Comparison of ENCODE assay signal across 14 cellular contexts in the genomic region with DNA sequence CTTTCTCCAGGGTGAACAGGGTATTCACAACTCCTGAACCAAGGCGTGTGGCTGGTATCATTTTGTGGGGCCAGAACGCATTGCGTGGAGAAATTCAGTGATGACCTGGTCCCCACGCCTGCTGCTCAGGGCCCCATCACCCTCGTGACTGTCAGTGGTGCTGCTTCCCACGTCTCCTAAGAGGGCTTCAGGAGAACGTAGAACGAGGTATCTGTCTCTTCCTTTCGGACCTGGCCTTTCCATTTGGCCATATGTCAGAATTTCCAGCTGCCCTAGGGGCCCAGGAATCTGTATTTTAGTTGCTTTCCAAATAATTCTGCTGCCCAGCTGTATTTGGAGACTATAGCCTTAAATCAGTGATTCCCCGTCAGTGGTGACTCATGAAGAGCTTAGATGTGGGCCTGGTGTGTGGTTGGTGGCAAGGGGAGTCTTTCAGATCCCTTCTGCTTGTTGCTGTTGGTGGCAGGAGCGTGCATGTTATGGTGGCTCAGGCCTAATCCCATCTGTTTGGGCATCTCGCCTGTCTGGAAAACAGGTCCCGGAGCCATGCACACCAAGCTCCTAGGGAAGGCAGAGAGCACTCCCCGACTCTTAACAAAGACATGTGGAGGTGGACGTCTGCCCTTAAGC. TPM values are rescaled to one million over a fixed set of nuclear protein-coding genes. Genes with fewer than 3 reads are reported as not detected.
DNase-seq lines count a peak whose midpoint lies in the region; ATAC-seq and TF ChIP-seq lines count a peak whose summit lies in the region.
"Had no signal": no experiment of that assay in that cellular context is flagged by ENCODE, and none has a peak within 500 bp of the region (broad histone marks: within the 10 kb centered on the region; RNA-seq: fewer than 3 reads in every experiment).

No MANE protein-coding gene starts in this region.

- peak overlapping the region; percentile 7 for H3K27ac ChIP-seq in neuronal stem cell (replicated peaks; ENCODE audit: low read length)
- no peak overlapping the region for H3K27ac ChIP-seq in uterus

- peak overlapping the region; percentile 92 for H3K27ac Mint-ChIP-seq in chondrocyte (ENCODE audit: unreplicated experiment)
- H3K27ac Mint-ChIP-seq: CD8-positive, alpha-beta T cell had no signal

- intact Hi-C loops in uterus (cut with DNase I; ENCODE audit: low total_unique reads): no loop called here

- peaks cover 44% of the 10 kb centered on the region for H3K4me1 Mint-ChIP-seq in chondrocyte (ENCODE audit: low read depth)

- H2BK15ac ChIP-seq in neuronal stem cell (ENCODE audit: low read length): peak overlapping the region; percentile 82

- no peak overlapping the region for H4K91ac ChIP-seq in neuronal stem cell (ENCODE audit: low read depth, low read length, poor library complexity)

- H3K79me1 ChIP-seq in neuronal stem cell (ENCODE audit: low read depth, low read length): no peaks in the 10 kb centered on the region

- no peak overlapping the region for H3K14ac ChIP-seq in neuronal stem cell (ENCODE audit: low read length)

- TF ChIP-seq POLR2A in uterus (IDR thresholded peaks at IDR 0.05): no peak

- H3K9me3 ChIP-seq in neuronal stem cell (replicated peaks in 1 of 2; ENCODE audit: control insufficient read depth in 2 of 2, insufficient read depth in 1 of 2, low read depth in 1 of 2, low read length in 2 of 2): no peaks in the 10 kb centered on the region
- no peaks in the 10 kb centered on the region for H3K9me3 ChIP-seq in uterus

- no peak overlapping the region for H2BK5ac ChIP-seq in neuronal stem cell (ENCODE audit: low read length)

- peak overlapping the region; percentile 33 for H2AFZ ChIP-seq in neuronal stem cell (ENCODE audit: low read length)

- TF ChIP-seq CTCF in chondrocyte (IDR thresholded peaks at IDR 0.05) (no peak), uterus (IDR thresholded peaks at IDR 0.05) (no peak)

- no peak overlapping the region for H3K4me3 Mint-ChIP-seq in chondrocyte (ENCODE audit: unreplicated experiment)
- H3K4me3 Mint-ChIP-seq: CD8-positive, alpha-beta T cell; effector memory CD8-positive, alpha-beta T cell had no signal

- no peak overlapping the region for H3K4me2 ChIP-seq in neuronal stem cell (ENCODE audit: insufficient read depth, low read length, poor library complexity, severe bottlenecking)

- H3K27me3 Mint-ChIP-seq in chondrocyte (ENCODE audit: low read depth): no peaks in the 10 kb centered on the region

- peak overlapping the region; percentile 93 for H2BK12ac ChIP-seq in neuronal stem cell (ENCODE audit: low read length)

- no peak overlapping the region for H3K23ac ChIP-seq in neuronal stem cell (ENCODE audit: low read depth, low read length, poor library complexity)

- no CpG with 5 or more reads among the region's 15 CpGs for WGBS in neuronal stem cell (ENCODE audit: extremely low coverage in 2 of 2, insufficient read length in 2 of 2, insufficient replicate concordance in 1 of 2), 2 donors

- H3K36me3 ChIP-seq in neuronal stem cell (replicated peaks in 1 of 2; ENCODE audit: control insufficient read depth in 2 of 2, insufficient read depth in 2 of 2, low read length in 2 of 2) (no peaks in the 10 kb centered on the region), uterus (no peaks in the 10 kb centered on the region)

- H3K4me1 ChIP-seq in neuronal stem cell (ENCODE audit: control insufficient read depth in 2 of 2, insufficient read depth in 1 of 2, low read depth in 1 of 2, low read length in 2 of 2) (peaks cover 0 to 10% of the 10 kb centered on the region in 2 donors), uterus (no peaks in the 10 kb centered on the region)

- peak overlapping the region; percentile 95 for H2AK5ac ChIP-seq in neuronal stem cell (ENCODE audit: low read depth, low read length)

- H3K36me3 Mint-ChIP-seq in chondrocyte (ENCODE audit: low read depth): peaks cover 2% of the 10 kb centered on the region

- no peak overlapping the region for H3K9ac ChIP-seq in neuronal stem cell (ENCODE audit: low read depth, low read length, poor library complexity)

- peak overlapping the region; percentile 30 for H3K4ac ChIP-seq in neuronal stem cell (ENCODE audit: low read length)

- H3K4me3 ChIP-seq in neuronal stem cell (ENCODE audit: low read length in 2 of 2) (no peak overlapping the region), uterus (no peak overlapping the region)

- peak overlapping the region; percentile 44 for H2BK120ac ChIP-seq in neuronal stem cell (ENCODE audit: low read depth, low read length)

- H3K27me3 ChIP-seq in neuronal stem cell (ENCODE audit: control insufficient read depth in 3 of 3, insufficient read depth in 3 of 3, low read depth in 1 of 3, low read length in 3 of 3) (no peaks in the 10 kb centered on the region), uterus (no peaks in the 10 kb centered on the region)

- H3K9me3 Mint-ChIP-seq in chondrocyte (ENCODE audit: low read depth): no peaks in the 10 kb centered on the region
- H3K9me3 Mint-ChIP-seq: CD8-positive, alpha-beta T cell; effector memory CD8-positive, alpha-beta T cell had no signal

- peak overlapping the region; percentile 88 for H3K18ac ChIP-seq in neuronal stem cell (ENCODE audit: low read length)

- peak overlapping the region; percentile 87 for H4K8ac ChIP-seq in neuronal stem cell (ENCODE audit: low read depth, low read length)

- DNase-seq in ELR (ENCODE audit: low read depth): peak; percentile 31
- peak; percentile 62 for DNase-seq in MV-4-11 (lab: John Stamatoyannopoulos, UW)
- DNase-seq in chondrocyte (ENCODE audit: low spot score): no peak
- DNase-seq in neuronal stem cell (ENCODE audit: low spot score): no peak
- DNase-seq in uterus: no peak
- DNase-seq: anterior cingulate cortex; CD8-positive, alpha-beta T cell; effector memory CD8-positive, alpha-beta T cell; GF-D8; GOT3; kidney; NCI-H1048 had no signal

- ATAC-seq in GM19324 (IDR thresholded peaks at IDR 0.05; ENCODE audit: low FRiP score, unreplicated experiment) (no peak), HG02588 (IDR thresholded peaks at IDR 0.05; ENCODE audit: unreplicated experiment) (no peak)
- ATAC-seq: effector memory CD8-positive, alpha-beta T cell had no signal

RNA-seq across cellular contexts. Expression of gene NPAS2, which starts 56.4 kb away (rescaled TPM):
- total RNA-seq in chondrocyte (21.7 to 25.6 TPM (median 24.0 TPM) in 3 replicates), uterus (10 to 100 TPM in 3 of 4 donors, 1 to 10 TPM in 1; 5.6 to 66.5 (median 24.9) TPM)
- 2.0 TPM for polyA plus RNA-seq in neuronal stem cell (2013, experiment 1 of 2)
- polyA plus RNA-seq in neuronal stem cell (2013, experiment 2 of 2): 2.0 TPM

Comparison
In these comparisons a context has a peak if more than half of its experiments do, and no peak if none do; other contexts are left out.
1. DNase-seq: peak in ELR (single experiment) and MV-4-11 (single experiment); none in chondrocyte (single experiment), neuronal stem cell (single experiment) and uterus (0 of 2).